Comparison of ENCODE assay signal across 1 cellular context in genomic region chr9:93244101-93244500, GRCh38.
TF ChIP-seq lines count a peak whose summit lies in the region.

No MANE protein-coding gene starts in this region.

TF ChIP-seq in HCT116, 20 proteins besides CTCF, POLR2A, EP300 and RAD21 (continued from another document):
- TF ChIP-seq CEBPB (IDR thresholded peaks at IDR 0.05; ENCODE audit: low read depth) (no peak), JUND (IDR thresholded peaks at IDR 0.05) (no peak)
